ENCODE assay signal across 14 cellular contexts in genomic region chr13:73521291-73521626, GRCh38.
DNase-seq lines count a peak whose midpoint lies in the region; ATAC-seq lines count a peak whose summit lies in the region.
"Had no signal": no experiment of that assay in that cellular context is flagged by ENCODE, and none has a peak within 500 bp of the region (broad histone marks: within the 10 kb centered on the region; RNA-seq: fewer than 3 reads in every experiment).

No MANE protein-coding gene starts in this region.

- POLR2A ChIA-PET in naive thymus-derived CD8-positive, alpha-beta T cell (lab: Charles Lee): interaction anchor here (1.3 to 1.6 kb wide), 2 partner anchors 12 to 105 kb away, joined by 4 to 7 read pairs; no protein-coding TSS in a partner anchor

- H3K36me3 Mint-ChIP-seq in activated T-helper 17 cell treated with anti-CD3 and anti-CD28 coated beads, Interleukin-2, amount 50 U/mL, for 72 hours (ENCODE audit: low read depth): no peaks in the 10 kb centered on the region
- H3K36me3 Mint-ChIP-seq in naive thymus-derived CD8-positive, alpha-beta T cell: no peaks in the 10 kb centered on the region

- ATAC-seq in activated T-helper 17 cell treated with anti-CD3 and anti-CD28 coated beads, Interleukin-2, amount 50 U/mL, for 72 hours (replicated peaks): peak; percentile 74
- peak; percentile 91 for ATAC-seq in naive thymus-derived CD8-positive, alpha-beta T cell

- no peaks in the 10 kb centered on the region for H3K27me3 Mint-ChIP-seq in activated T-helper 17 cell treated with anti-CD3 and anti-CD28 coated beads, Interleukin-2, amount 50 U/mL, for 72 hours
- H3K27me3 Mint-ChIP-seq in naive thymus-derived CD8-positive, alpha-beta T cell: no peaks in the 10 kb centered on the region

- H3K36me3 ChIP-seq in KOPT-K1 (ENCODE audit: insufficient read depth, low read length): no peaks in the 10 kb centered on the region
- H3K36me3 ChIP-seq: gastrocnemius medialis, ovary, suprapubic skin had no signal

- no peaks in the 10 kb centered on the region for H3K9me3 Mint-ChIP-seq in activated T-helper 17 cell treated with anti-CD3 and anti-CD28 coated beads, Interleukin-2, amount 50 U/mL, for 72 hours
- H3K9me3 Mint-ChIP-seq in naive thymus-derived CD8-positive, alpha-beta T cell: no peaks in the 10 kb centered on the region

- peak overlapping the region; percentile 83 for H3K27ac Mint-ChIP-seq in activated T-helper 17 cell treated with anti-CD3 and anti-CD28 coated beads, Interleukin-2, amount 50 U/mL, for 72 hours
- H3K27ac Mint-ChIP-seq in naive thymus-derived CD8-positive, alpha-beta T cell: peak overlapping the region; percentile 89 to 97 (median 96)

- peak; percentile 35 for DNase-seq in NCI-H2107 treated with DMSO at 0.1 percent for 48 hours (lab: John Stamatoyannopoulos, UW; ENCODE audit: unreplicated experiment)
- no peak for DNase-seq in NCI-H2107 (lab: John Stamatoyannopoulos, UW)
- peak in 6 of 10 donors; percentile 8 to 57 (median 40) for DNase-seq in naive thymus-derived CD8-positive, alpha-beta T cell
- no peak for DNase-seq in middle frontal gyrus (ENCODE audit: extremely low spot score, low spot score)
- DNase-seq in D341Med (ENCODE audit: low spot score): no peak
- DNase-seq in kidney glomerular epithelial cell (lab: John Stamatoyannopoulos, UW): no peak
- DNase-seq: gastrocnemius medialis; NCI-H526; ovary; Right ventricle myocardium superior; stimulated activated CD4-positive, alpha-beta T cell treated with anti-CD3 and anti-CD28 coated beads, Interleukin-2, amount 100 ng/mL, for 24 hours had no signal

- H3K4me3 Mint-ChIP-seq in activated T-helper 17 cell treated with anti-CD3 and anti-CD28 coated beads, Interleukin-2, amount 50 U/mL, for 72 hours: peak overlapping the region; percentile 74
- peak overlapping the region; percentile 75 to 92 (median 86) for H3K4me3 Mint-ChIP-seq in naive thymus-derived CD8-positive, alpha-beta T cell

- peaks cover 13% of the 10 kb centered on the region for H3K4me1 Mint-ChIP-seq in activated T-helper 17 cell treated with anti-CD3 and anti-CD28 coated beads, Interleukin-2, amount 50 U/mL, for 72 hours
- H3K4me1 Mint-ChIP-seq in naive thymus-derived CD8-positive, alpha-beta T cell: peaks cover 10 to 22% (median 19%) of the 10 kb centered on the region in 4 donors

- no peaks in the 10 kb centered on the region for H3K9me3 ChIP-seq in KOPT-K1 (ENCODE audit: insufficient read depth, low read length, poor library complexity, severe bottlenecking)
- H3K9me3 ChIP-seq: gastrocnemius medialis, ovary, suprapubic skin had no signal

- peak overlapping the region; percentile 64 for H3K27ac ChIP-seq in KOPT-K1 (ENCODE audit: low read depth, low read length, poor library complexity, severe bottlenecking)
- H3K27ac ChIP-seq: gastrocnemius medialis, ovary, suprapubic skin had no signal

Comparison
In these comparisons a context has a peak if more than half of its experiments do, and no peak if none do; other contexts are left out.
1. DNase-seq: peak in NCI-H2107 treated with DMSO at 0.1 percent for 48 hours (single experiment) and naive thymus-derived CD8-positive, alpha-beta T cell (6 of 10); none in NCI-H2107 (single experiment), middle frontal gyrus (single experiment), D341Med (single experiment) and kidney glomerular epithelial cell (single experiment).